15 cellular contexts compared by ENCODE assay signal in genomic region chr10:7610651-7611389, GRCh38. TPM values are rescaled to one million over a fixed set of nuclear protein-coding genes. Genes with fewer than 3 reads are reported as not detected.
DNase-seq lines count a peak whose midpoint lies in the region; ATAC-seq and TF ChIP-seq lines count a peak whose summit lies in the region.
"Had no signal": no experiment of that assay in that cellular context is flagged by ENCODE, and none has a peak within 500 bp of the region (broad histone marks: within the 10 kb centered on the region; RNA-seq: fewer than 3 reads in every experiment).

No MANE protein-coding gene starts in this region.

- H3K27me3 Mint-ChIP-seq in CD8-positive, alpha-beta T cell (ENCODE audit: low read depth) = no peaks in the 10 kb centered on the region
- H3K27me3 Mint-ChIP-seq: activated CD8-positive, alpha-beta T cell treated with anti-CD3 and anti-CD28 coated beads for 36 hours; activated naive CD8-positive, alpha-beta T cell had no signal

- TF ChIP-seq EP300 in gastroesophageal sphincter (IDR thresholded peaks at IDR 0.05) = no peak

- TF ChIP-seq POLR2A in gastroesophageal sphincter (IDR thresholded peaks at IDR 0.05) = no peak

- peaks cover 7 to 49% (median 14%) of the 10 kb centered on the region in 3 donors for H3K4me1 ChIP-seq in gastroesophageal sphincter
- H3K4me1 ChIP-seq in rectal smooth muscle tissue (ENCODE audit: control insufficient read depth, insufficient read depth, low read length) = peaks cover 11% of the 10 kb centered on the region
- H3K4me1 ChIP-seq in CD8-positive, alpha-beta T cell (ENCODE audit: insufficient read depth, low read length) = no peaks in the 10 kb centered on the region
- no peaks in the 10 kb centered on the region for H3K4me1 ChIP-seq in Karpas-422 (ENCODE audit: low read length)
- H3K4me1 ChIP-seq: Caco-2 had no signal

- H3K4me3 ChIP-seq in gastroesophageal sphincter (no peak overlapping the region), rectal smooth muscle tissue (ENCODE audit: low read length) (no peak overlapping the region), Karpas-422 (ENCODE audit: low read length) (no peak overlapping the region)
- no peak overlapping the region for H3K4me3 ChIP-seq in CD8-positive, alpha-beta T cell (ENCODE audit: low read depth, low read length)

- no peaks in the 10 kb centered on the region for H3K36me3 Mint-ChIP-seq in CD8-positive, alpha-beta T cell

- no peak overlapping the region for H2AFZ ChIP-seq in Karpas-422 (ENCODE audit: low read length)

- 33 to 43% methylated on average over 6 to 7 of the region's 7 CpGs for WGBS in gastroesophageal sphincter (ENCODE audit: low coverage in 1 of 2), 2 donors

- no peak overlapping the region for H3K4me2 ChIP-seq in Karpas-422 (ENCODE audit: low read depth, low read length, poor library complexity, severe bottlenecking)

- DNase-seq in G401 (ENCODE audit: low spot score) (peak; percentile 60), SW 1271 (lab: John Stamatoyannopoulos, UW) (no peak), Karpas-422 (no peak), SHP77 treated with DMSO at 0.1 percent for 48 hours (lab: John Stamatoyannopoulos, UW) (no peak)
- DNase-seq in CD8-positive, alpha-beta T cell = no peak
- DNase-seq: activated CD8-positive, alpha-beta T cell treated with anti-CD3 and anti-CD28 coated beads for 36 hours; KBM-7; NCI-H345; retina had no signal

- ATAC-seq in SK-N-SH treated with all-trans-retinoic acid at 6 μM for 48 hours (peak; percentile 69), gastroesophageal sphincter (peak; percentile 91)
- ATAC-seq in CD8-positive, alpha-beta T cell = no peak
- ATAC-seq: activated CD8-positive, alpha-beta T cell treated with anti-CD3 and anti-CD28 coated beads for 36 hours had no signal

- CTCF ChIA-PET in CD8-positive, alpha-beta T cell (lab: Charles Lee) = interaction anchor here (0.6 to 1.4 kb wide), 3 partner anchors 76 to 749 kb away, joined by 4 to 5 read pairs (median 4); no protein-coding TSS in a partner anchor

- no peaks in the 10 kb centered on the region for H3K4me1 Mint-ChIP-seq in CD8-positive, alpha-beta T cell (ENCODE audit: low read depth)

- H3K36me3 ChIP-seq in gastroesophageal sphincter = peaks cover 0 to 11% of the 10 kb centered on the region in 2 donors
- H3K36me3 ChIP-seq in rectal smooth muscle tissue (ENCODE audit: control insufficient read depth, insufficient read depth, low read length) = no peaks in the 10 kb centered on the region
- H3K36me3 ChIP-seq in CD8-positive, alpha-beta T cell (ENCODE audit: insufficient read depth, low read length) = no peaks in the 10 kb centered on the region
- no peaks in the 10 kb centered on the region for H3K36me3 ChIP-seq in Karpas-422 (ENCODE audit: insufficient read depth, low read length)

- H3K9me2 ChIP-seq in Karpas-422 (replicated peaks; ENCODE audit: insufficient read depth, low read length) = no peaks in the 10 kb centered on the region

- no peak overlapping the region for H3K4me3 Mint-ChIP-seq in CD8-positive, alpha-beta T cell
- H3K4me3 Mint-ChIP-seq: activated CD8-positive, alpha-beta T cell treated with anti-CD3 and anti-CD28 coated beads for 36 hours; activated naive CD8-positive, alpha-beta T cell had no signal

- H3K27me3 ChIP-seq in gastroesophageal sphincter = no peaks in the 10 kb centered on the region
- no peaks in the 10 kb centered on the region for H3K27me3 ChIP-seq in rectal smooth muscle tissue (ENCODE audit: control insufficient read depth, insufficient read depth, low read length)
- H3K27me3 ChIP-seq in CD8-positive, alpha-beta T cell (ENCODE audit: insufficient read depth, low read length) = no peaks in the 10 kb centered on the region
- H3K27me3 ChIP-seq in Karpas-422 (ENCODE audit: low read length) = no peaks in the 10 kb centered on the region

- intact Hi-C loops in CD8-positive, alpha-beta T cell (cut with DNase I, micrococcal nuclease) = no loop called here

- H3K79me2 ChIP-seq in Karpas-422 (ENCODE audit: low read length) = no peaks in the 10 kb centered on the region

- POLR2A ChIA-PET in CD8-positive, alpha-beta T cell (lab: Charles Lee) = interaction anchor here (0.8 kb wide), 1 partner anchor 126 kb away, joined by 3 read pairs; no protein-coding TSS in a partner anchor

- no peaks in the 10 kb centered on the region for H3K9me3 ChIP-seq in gastroesophageal sphincter
- H3K9me3 ChIP-seq in CD8-positive, alpha-beta T cell (ENCODE audit: low read length) = no peaks in the 10 kb centered on the region
- no peaks in the 10 kb centered on the region for H3K9me3 ChIP-seq in Karpas-422 (ENCODE audit: low read length)
- H3K9me3 ChIP-seq: Caco-2 had no signal

- H3K27ac ChIP-seq in gastroesophageal sphincter = peak overlapping the region; percentile 41 to 74 (median 70)
- H3K27ac ChIP-seq in rectal smooth muscle tissue (ENCODE audit: low read depth, low read length) = peak overlapping the region; percentile 55
- no peak overlapping the region for H3K27ac ChIP-seq in CD8-positive, alpha-beta T cell (ENCODE audit: low read depth, low read length)
- no peak overlapping the region for H3K27ac ChIP-seq in Karpas-422 (ENCODE audit: low read length)
- H3K27ac ChIP-seq: epithelial cell of prostate had no signal

- no peaks in the 10 kb centered on the region for H4K20me1 ChIP-seq in Karpas-422 (ENCODE audit: insufficient read depth, low read depth, low read length)

- peak in 1 of 4 experiments; percentile 7 for TF ChIP-seq CTCF in gastroesophageal sphincter (IDR thresholded peaks at IDR 0.05)
- TF ChIP-seq CTCF in CD8-positive, alpha-beta T cell (IDR thresholded peaks at IDR 0.05) = no peak

- H3K9ac ChIP-seq in rectal smooth muscle tissue (ENCODE audit: low read length) = no peak overlapping the region
- no peak overlapping the region for H3K9ac ChIP-seq in Karpas-422 (ENCODE audit: low read length)

- in situ Hi-C loops in G401 (cut with HindIII; ENCODE audit: low sequenced_read_pairs) = no loop called here

- no peaks in the 10 kb centered on the region for H3K9me3 Mint-ChIP-seq in CD8-positive, alpha-beta T cell
- H3K9me3 Mint-ChIP-seq: activated CD8-positive, alpha-beta T cell treated with anti-CD3 and anti-CD28 coated beads for 36 hours had no signal

- H3K27ac Mint-ChIP-seq in CD8-positive, alpha-beta T cell = no peak overlapping the region
- H3K27ac Mint-ChIP-seq: activated CD8-positive, alpha-beta T cell treated with anti-CD3 and anti-CD28 coated beads for 36 hours; activated naive CD8-positive, alpha-beta T cell had no signal

TF ChIP-seq in SK-N-SH treated with all-trans-retinoic acid at 6 μM for 48 hours, 23 proteins besides CTCF, POLR2A, EP300 and RAD21 (continues in another document):
- TF ChIP-seq RARB (CRISPR knock-in tag; IDR thresholded peaks at IDR 0.05) (no peak), CSRNP3 (CRISPR knock-in tag; IDR thresholded peaks at IDR 0.05) (peak; percentile 46; the same call in 1 of the 2 replicates), GLIS3 (CRISPR knock-in tag; IDR thresholded peaks at IDR 0.05) (peak; percentile 89), PPARA (CRISPR knock-in tag; IDR thresholded peaks at IDR 0.05; ENCODE audit: borderline replicate concordance) (no peak), ISL1 (CRISPR knock-in tag; IDR thresholded peaks at IDR 0.05) (peak; percentile 86), TOX (CRISPR knock-in tag; IDR thresholded peaks at IDR 0.05; ENCODE audit: borderline replicate concordance) (no peak), ZFP3 (CRISPR knock-in tag; IDR thresholded peaks at IDR 0.05) (peak; percentile 66; the same call in 1 of the 2 replicates), ZNF70 (CRISPR knock-in tag; IDR thresholded peaks at IDR 0.05) (no peak), CSDC2 (CRISPR knock-in tag; IDR thresholded peaks at IDR 0.05) (no peak), ZC3H10 (CRISPR knock-in tag; IDR thresholded peaks at IDR 0.05) (no peak), ZFP30 (CRISPR knock-in tag; IDR thresholded peaks at IDR 0.05) (no peak), ESRRG (CRISPR knock-in tag; IDR thresholded peaks at IDR 0.05) (no peak), ZNF565 (CRISPR knock-in tag; conservative IDR thresholded peaks at IDR 0.05; ENCODE audit: low read depth) (no peak), ARNTL (CRISPR knock-in tag; IDR thresholded peaks at IDR 0.05; ENCODE audit: borderline replicate concordance, low read depth) (no peak), OSR1 (CRISPR knock-in tag; IDR thresholded peaks at IDR 0.05) (no peak), PATZ1 (CRISPR knock-in tag; IDR thresholded peaks at IDR 0.05; ENCODE audit: borderline replicate concordance) (peak; percentile 47; the same call in 1 of the 2 replicates), TCF4 (CRISPR knock-in tag; IDR thresholded peaks at IDR 0.05; ENCODE audit: borderline replicate concordance) (no peak)

RNA-seq across cellular contexts. Expression of gene ITIH5, which starts 55.9 kb away (rescaled TPM):
- total RNA-seq in G401 (2014; rRNA removed; shearing (Covaris generic)) = 3.0 TPM in 1 of 2 replicates, not detected in the other
- 10 to 100 TPM; 36.4 to 96.0 (median 52.9) TPM for total RNA-seq in gastroesophageal sphincter
- total RNA-seq in CD8-positive, alpha-beta T cell = not detected
- total RNA-seq in Karpas-422 (2014; rRNA removed; shearing (Covaris generic); ENCODE audit: low replicate concordance) = not detected in 2 replicates
- total RNA-seq: activated CD8-positive, alpha-beta T cell treated with anti-CD3 and anti-CD28 coated beads for 36 hours had no signal

Comparison
In these comparisons a context has a peak if more than half of its experiments do, and no peak if none do; other contexts are left out.
1. H3K27ac ChIP-seq: peak in gastroesophageal sphincter (4 of 4) and rectal smooth muscle tissue (single experiment); none in CD8-positive, alpha-beta T cell (single experiment) and Karpas-422 (single experiment).